1 cellular context compared by ENCODE assay signal in the genomic region with DNA sequence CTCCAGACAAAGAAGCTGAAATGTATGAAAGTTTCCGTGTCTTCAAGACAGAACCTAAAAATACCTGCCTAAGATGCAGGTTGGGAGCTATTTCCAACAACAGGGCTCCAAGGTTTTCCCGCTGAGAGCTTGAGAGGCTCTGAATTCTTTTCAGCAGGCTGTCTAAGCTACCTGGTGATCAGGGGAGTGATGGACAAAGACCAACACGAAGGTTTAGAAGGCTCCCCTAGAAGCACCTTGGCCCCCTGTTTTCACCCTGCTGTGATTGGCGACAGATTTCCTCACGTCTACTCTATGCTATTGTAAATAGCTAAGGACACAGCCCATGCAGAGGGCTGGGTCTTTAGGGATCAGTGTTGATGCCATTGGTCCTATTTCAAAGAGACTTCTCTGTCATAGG.
TF ChIP-seq lines count a peak whose summit lies in the region.

No MANE protein-coding gene starts in this region.

TF ChIP-seq in GM23338, 12 proteins besides CTCF, POLR2A, EP300 and RAD21:
- TF ChIP-seq, protein P1, sequence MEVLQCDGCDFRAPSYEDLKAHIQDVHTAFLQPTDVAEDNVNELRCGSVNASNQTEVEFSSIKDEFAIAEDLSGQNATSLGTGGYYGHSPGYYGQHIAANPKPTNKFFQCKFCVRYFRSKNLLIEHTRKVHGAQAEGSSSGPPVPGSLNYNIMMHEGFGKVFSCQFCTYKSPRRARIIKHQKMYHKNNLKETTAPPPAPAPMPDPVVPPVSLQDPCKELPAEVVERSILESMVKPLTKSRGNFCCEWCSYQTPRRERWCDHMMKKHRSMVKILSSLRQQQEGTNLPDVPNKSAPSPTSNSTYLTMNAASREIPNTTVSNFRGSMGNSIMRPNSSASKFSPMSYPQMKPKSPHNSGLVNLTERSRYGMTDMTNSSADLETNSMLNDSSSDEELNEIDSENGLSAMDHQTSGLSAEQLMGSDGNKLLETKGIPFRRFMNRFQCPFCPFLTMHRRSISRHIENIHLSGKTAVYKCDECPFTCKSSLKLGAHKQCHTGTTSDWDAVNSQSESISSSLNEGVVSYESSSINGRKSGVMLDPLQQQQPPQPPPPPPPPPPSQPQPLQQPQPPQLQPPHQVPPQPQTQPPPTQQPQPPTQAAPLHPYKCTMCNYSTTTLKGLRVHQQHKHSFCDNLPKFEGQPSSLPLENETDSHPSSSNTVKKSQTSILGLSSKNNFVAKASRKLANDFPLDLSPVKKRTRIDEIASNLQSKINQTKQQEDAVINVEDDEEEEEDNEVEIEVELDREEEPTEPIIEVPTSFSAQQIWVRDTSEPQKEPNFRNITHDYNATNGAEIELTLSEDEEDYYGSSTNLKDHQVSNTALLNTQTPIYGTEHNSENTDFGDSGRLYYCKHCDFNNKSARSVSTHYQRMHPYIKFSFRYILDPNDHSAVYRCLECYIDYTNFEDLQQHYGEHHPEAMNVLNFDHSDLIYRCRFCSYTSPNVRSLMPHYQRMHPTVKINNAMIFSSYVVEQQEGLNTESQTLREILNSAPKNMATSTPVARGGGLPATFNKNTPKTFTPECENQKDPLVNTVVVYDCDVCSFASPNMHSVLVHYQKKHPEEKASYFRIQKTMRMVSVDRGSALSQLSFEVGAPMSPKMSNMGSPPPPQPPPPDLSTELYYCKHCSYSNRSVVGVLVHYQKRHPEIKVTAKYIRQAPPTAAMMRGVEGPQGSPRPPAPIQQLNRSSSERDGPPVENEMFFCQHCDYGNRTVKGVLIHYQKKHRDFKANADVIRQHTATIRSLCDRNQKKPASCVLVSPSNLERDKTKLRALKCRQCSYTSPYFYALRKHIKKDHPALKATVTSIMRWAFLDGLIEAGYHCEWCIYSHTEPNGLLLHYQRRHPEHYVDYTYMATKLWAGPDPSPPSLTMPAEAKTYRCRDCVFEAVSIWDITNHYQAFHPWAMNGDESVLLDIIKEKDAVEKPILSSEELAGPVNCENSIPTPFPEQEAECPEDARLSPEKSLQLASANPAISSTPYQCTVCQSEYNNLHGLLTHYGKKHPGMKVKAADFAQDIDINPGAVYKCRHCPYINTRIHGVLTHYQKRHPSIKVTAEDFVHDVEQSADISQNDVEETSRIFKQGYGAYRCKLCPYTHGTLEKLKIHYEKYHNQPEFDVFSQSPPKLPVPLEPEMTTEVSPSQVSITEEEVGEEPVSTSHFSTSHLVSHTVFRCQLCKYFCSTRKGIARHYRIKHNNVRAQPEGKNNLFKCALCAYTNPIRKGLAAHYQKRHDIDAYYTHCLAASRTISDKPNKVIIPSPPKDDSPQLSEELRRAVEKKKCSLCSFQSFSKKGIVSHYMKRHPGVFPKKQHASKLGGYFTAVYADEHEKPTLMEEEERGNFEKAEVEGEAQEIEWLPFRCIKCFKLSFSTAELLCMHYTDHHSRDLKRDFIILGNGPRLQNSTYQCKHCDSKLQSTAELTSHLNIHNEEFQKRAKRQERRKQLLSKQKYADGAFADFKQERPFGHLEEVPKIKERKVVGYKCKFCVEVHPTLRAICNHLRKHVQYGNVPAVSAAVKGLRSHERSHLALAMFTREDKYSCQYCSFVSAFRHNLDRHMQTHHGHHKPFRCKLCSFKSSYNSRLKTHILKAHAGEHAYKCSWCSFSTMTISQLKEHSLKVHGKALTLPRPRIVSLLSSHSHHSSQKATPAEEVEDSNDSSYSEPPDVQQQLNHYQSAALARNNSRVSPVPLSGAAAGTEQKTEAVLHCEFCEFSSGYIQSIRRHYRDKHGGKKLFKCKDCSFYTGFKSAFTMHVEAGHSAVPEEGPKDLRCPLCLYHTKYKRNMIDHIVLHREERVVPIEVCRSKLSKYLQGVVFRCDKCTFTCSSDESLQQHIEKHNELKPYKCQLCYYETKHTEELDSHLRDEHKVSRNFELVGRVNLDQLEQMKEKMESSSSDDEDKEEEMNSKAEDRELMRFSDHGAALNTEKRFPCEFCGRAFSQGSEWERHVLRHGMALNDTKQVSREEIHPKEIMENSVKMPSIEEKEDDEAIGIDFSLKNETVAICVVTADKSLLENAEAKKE (CRISPR knock-in tag; IDR thresholded peaks at IDR 0.05) = no peak
- no peak for TF ChIP-seq POLR2AphosphoS5 (IDR thresholded peaks at IDR 0.05; ENCODE audit: low read depth)
- TF ChIP-seq NANOG (IDR thresholded peaks at IDR 0.05; ENCODE audit: borderline replicate concordance) = no peak
- TF ChIP-seq, protein P2, sequence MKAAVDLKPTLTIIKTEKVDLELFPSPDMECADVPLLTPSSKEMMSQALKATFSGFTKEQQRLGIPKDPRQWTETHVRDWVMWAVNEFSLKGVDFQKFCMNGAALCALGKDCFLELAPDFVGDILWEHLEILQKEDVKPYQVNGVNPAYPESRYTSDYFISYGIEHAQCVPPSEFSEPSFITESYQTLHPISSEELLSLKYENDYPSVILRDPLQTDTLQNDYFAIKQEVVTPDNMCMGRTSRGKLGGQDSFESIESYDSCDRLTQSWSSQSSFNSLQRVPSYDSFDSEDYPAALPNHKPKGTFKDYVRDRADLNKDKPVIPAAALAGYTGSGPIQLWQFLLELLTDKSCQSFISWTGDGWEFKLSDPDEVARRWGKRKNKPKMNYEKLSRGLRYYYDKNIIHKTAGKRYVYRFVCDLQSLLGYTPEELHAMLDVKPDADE (IDR thresholded peaks at IDR 0.05) = no peak
- TF ChIP-seq ZNF114 (CRISPR knock-in tag; IDR thresholded peaks at IDR 0.05) = no peak
- no peak for TF ChIP-seq CREB1 (CRISPR knock-in tag; IDR thresholded peaks at IDR 0.05; ENCODE audit: low read depth)
- TF ChIP-seq EZH2phosphoT487 (IDR thresholded peaks at IDR 0.05; ENCODE audit: unreplicated experiment) = no peak
- TF ChIP-seq STAT1 (IDR thresholded peaks at IDR 0.05; ENCODE audit: unreplicated experiment) = no peak
- no peak for TF ChIP-seq ZNF331 (CRISPR knock-in tag; IDR thresholded peaks at IDR 0.05; ENCODE audit: low read depth)
- TF ChIP-seq, protein P3, sequence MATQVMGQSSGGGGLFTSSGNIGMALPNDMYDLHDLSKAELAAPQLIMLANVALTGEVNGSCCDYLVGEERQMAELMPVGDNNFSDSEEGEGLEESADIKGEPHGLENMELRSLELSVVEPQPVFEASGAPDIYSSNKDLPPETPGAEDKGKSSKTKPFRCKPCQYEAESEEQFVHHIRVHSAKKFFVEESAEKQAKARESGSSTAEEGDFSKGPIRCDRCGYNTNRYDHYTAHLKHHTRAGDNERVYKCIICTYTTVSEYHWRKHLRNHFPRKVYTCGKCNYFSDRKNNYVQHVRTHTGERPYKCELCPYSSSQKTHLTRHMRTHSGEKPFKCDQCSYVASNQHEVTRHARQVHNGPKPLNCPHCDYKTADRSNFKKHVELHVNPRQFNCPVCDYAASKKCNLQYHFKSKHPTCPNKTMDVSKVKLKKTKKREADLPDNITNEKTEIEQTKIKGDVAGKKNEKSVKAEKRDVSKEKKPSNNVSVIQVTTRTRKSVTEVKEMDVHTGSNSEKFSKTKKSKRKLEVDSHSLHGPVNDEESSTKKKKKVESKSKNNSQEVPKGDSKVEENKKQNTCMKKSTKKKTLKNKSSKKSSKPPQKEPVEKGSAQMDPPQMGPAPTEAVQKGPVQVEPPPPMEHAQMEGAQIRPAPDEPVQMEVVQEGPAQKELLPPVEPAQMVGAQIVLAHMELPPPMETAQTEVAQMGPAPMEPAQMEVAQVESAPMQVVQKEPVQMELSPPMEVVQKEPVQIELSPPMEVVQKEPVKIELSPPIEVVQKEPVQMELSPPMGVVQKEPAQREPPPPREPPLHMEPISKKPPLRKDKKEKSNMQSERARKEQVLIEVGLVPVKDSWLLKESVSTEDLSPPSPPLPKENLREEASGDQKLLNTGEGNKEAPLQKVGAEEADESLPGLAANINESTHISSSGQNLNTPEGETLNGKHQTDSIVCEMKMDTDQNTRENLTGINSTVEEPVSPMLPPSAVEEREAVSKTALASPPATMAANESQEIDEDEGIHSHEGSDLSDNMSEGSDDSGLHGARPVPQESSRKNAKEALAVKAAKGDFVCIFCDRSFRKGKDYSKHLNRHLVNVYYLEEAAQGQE (IDR thresholded peaks at IDR 0.05; ENCODE audit: unreplicated experiment) = no peak
- no peak for TF ChIP-seq EZH2 (IDR thresholded peaks at IDR 0.05; ENCODE audit: low read depth, unreplicated experiment)
- TF ChIP-seq JUNB (IDR thresholded peaks at IDR 0.05; ENCODE audit: unreplicated experiment) = no peak
